Comparison of ENCODE assay signal across 8 cellular contexts in the genomic region with DNA sequence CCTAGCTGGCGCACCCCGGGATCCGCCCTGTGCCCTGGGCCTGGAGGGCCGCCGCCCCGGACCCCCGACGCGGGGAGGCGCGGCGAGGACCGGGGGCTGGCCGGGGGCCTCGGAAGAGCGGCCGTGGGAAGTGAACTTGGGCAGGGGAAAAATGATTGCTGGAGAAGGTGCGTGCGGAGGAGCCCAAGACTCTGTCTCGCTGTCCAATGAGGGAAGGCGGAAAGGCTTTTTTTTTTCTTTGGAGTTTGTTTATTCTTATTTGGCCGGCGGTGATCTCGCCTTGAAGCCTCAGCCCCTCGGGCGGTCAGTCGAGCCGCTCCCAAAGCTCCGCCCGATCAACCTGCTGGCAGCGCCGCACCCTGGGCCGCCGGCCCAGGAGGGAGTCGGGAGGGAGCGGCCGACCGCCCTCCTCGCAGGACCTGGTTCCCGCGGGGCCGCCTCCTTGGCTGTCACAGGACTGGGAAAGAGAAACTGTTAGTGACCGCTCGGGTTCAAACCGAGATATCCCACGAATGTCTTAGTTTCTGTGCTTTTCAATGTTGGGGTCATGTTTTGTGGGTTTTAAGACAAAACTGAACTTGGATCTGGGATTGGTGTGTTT. TPM values are rescaled to one million over a fixed set of nuclear protein-coding genes. Genes with fewer than 3 reads are reported as not detected.
A peak's percentile ranks its signal among the peaks of the same experiment; 100 is the strongest.
DNase-seq lines count a peak whose midpoint lies in the region; ATAC-seq, FAIRE-seq and TF ChIP-seq lines count a peak whose summit lies in the region.

No MANE protein-coding gene starts in this region.

- TF ChIP-seq CTCF in AG04450 (IDR thresholded peaks at IDR 0.05; ENCODE audit: low read depth, low read length) = no peak

- H3K27me3 ChIP-seq in AG04450 (ENCODE audit: control insufficient read depth, insufficient read depth, low read length) (no peaks in the 10 kb centered on the region), mucosa of stomach (ENCODE audit: control insufficient read depth, insufficient read depth, low read length) (no peaks in the 10 kb centered on the region)

- H3K27me3 Mint-ChIP-seq in activated T-cell treated with anti-CD3 and anti-CD28 coated beads, Interleukin-2, amount 50 U/mL, for 4 hours (ENCODE audit: low read depth) = no peaks in the 10 kb centered on the region
- H3K27me3 Mint-ChIP-seq in stimulated activated naive B cell treated with anti-CD40 and anti-IgM and Interleukin-4, amounts not matched to agents 10 μg/mL and 1 μg/mL and 100 μg/mL, for 72 hours = no peaks in the 10 kb centered on the region

- H3K4me1 ChIP-seq in mucosa of stomach (ENCODE audit: control insufficient read depth, insufficient read depth, low read length) = no peaks in the 10 kb centered on the region

- DNase-seq in AG04450 (ENCODE audit: low read depth, low spot score) (peak; percentile 3), GM19239 (ENCODE audit: insufficient read length, low spot score) (peak; percentile 5), NOMO-1 (lab: John Stamatoyannopoulos, UW; ENCODE audit: unreplicated experiment in 2 of 2) (peak; percentile 38 to 50)
- DNase-seq in activated T-cell treated with anti-CD3 and anti-CD28 coated beads, Interleukin-2, amount 50 U/mL, for 4 hours = peak; percentile 9
- peak; percentile 21 for DNase-seq in stimulated activated naive B cell treated with anti-CD40 and anti-IgM and Interleukin-4, amounts not matched to agents 10 μg/mL and 1 μg/mL and 100 μg/mL, for 72 hours

- H3K27ac ChIP-seq in AG04450 (ENCODE audit: low read depth, low read length) = no peak overlapping the region

- CTCF ChIA-PET in AG04450 (lab: Charles Lee) = no interaction called here

- peak overlapping the region; percentile 88 for H3K27ac Mint-ChIP-seq in stimulated activated naive B cell treated with anti-CD40 and anti-IgM and Interleukin-4, amounts not matched to agents 10 μg/mL and 1 μg/mL and 100 μg/mL, for 72 hours

- peaks cover 30% of the 10 kb centered on the region for H3K4me1 Mint-ChIP-seq in activated T-cell treated with anti-CD3 and anti-CD28 coated beads, Interleukin-2, amount 50 U/mL, for 4 hours (ENCODE audit: low read depth)
- H3K4me1 Mint-ChIP-seq in stimulated activated naive B cell treated with anti-CD40 and anti-IgM and Interleukin-4, amounts not matched to agents 10 μg/mL and 1 μg/mL and 100 μg/mL, for 72 hours = peaks cover 7 to 13% of the 10 kb centered on the region in 2 donors

- H3K36me3 Mint-ChIP-seq in activated T-cell treated with anti-CD3 and anti-CD28 coated beads, Interleukin-2, amount 50 U/mL, for 4 hours (ENCODE audit: insufficient read depth) = peaks cover 7% of the 10 kb centered on the region
- H3K36me3 Mint-ChIP-seq in stimulated activated naive B cell treated with anti-CD40 and anti-IgM and Interleukin-4, amounts not matched to agents 10 μg/mL and 1 μg/mL and 100 μg/mL, for 72 hours = peaks cover 6 to 9% of the 10 kb centered on the region in 2 donors

- no peak for FAIRE-seq in GM19239 (lab: Jason Lieb, UNC)

- peak overlapping the region; percentile 96 for H3K9ac ChIP-seq in mucosa of stomach (ENCODE audit: low read length)

- peak overlapping the region; percentile 85 for H3K4me3 ChIP-seq in AG04450 (ENCODE audit: low read depth, low read length)
- peak overlapping the region; percentile 32 for H3K4me3 ChIP-seq in mucosa of stomach (ENCODE audit: low read length)

- no peaks in the 10 kb centered on the region for H3K9me3 Mint-ChIP-seq in activated T-cell treated with anti-CD3 and anti-CD28 coated beads, Interleukin-2, amount 50 U/mL, for 4 hours
- no peaks in the 10 kb centered on the region for H3K9me3 Mint-ChIP-seq in stimulated activated naive B cell treated with anti-CD40 and anti-IgM and Interleukin-4, amounts not matched to agents 10 μg/mL and 1 μg/mL and 100 μg/mL, for 72 hours

- H3K36me3 ChIP-seq in mucosa of stomach (ENCODE audit: control insufficient read depth, insufficient read depth, low read length) = no peaks in the 10 kb centered on the region

- H3K4me3 Mint-ChIP-seq in activated T-cell treated with anti-CD3 and anti-CD28 coated beads, Interleukin-2, amount 50 U/mL, for 4 hours = peak overlapping the region; percentile 88
- H3K4me3 Mint-ChIP-seq in stimulated activated naive B cell treated with anti-CD40 and anti-IgM and Interleukin-4, amounts not matched to agents 10 μg/mL and 1 μg/mL and 100 μg/mL, for 72 hours = peak overlapping the region; percentile 85 to 98

- POLR2A ChIA-PET in AG04450 (lab: Yijun Ruan, JAX) = interaction anchor here (0.8 to 0.9 kb wide), 2 partner anchors 10 to 692 kb away, joined by 3 read pairs; no protein-coding TSS in a partner anchor

- ATAC-seq in activated T-cell treated with anti-CD3 and anti-CD28 coated beads, Interleukin-2, amount 50 U/mL, for 4 hours = no peak
- ATAC-seq in esophagus mucosa (peak; percentile 49), HG03095 (IDR thresholded peaks at IDR 0.05; ENCODE audit: unreplicated experiment) (no peak)
- no peak for ATAC-seq in stimulated activated naive B cell treated with anti-CD40 and anti-IgM and Interleukin-4, amounts not matched to agents 10 μg/mL and 1 μg/mL and 100 μg/mL, for 72 hours (replicated peaks)

- H3K9me3 ChIP-seq in AG04450 (ENCODE audit: control insufficient read depth, insufficient read depth, low read length) = no peaks in the 10 kb centered on the region; the same call in 1 of the 2 replicates
- no peaks in the 10 kb centered on the region for H3K9me3 ChIP-seq in mucosa of stomach (ENCODE audit: control insufficient read depth, low read length)

RNA-seq across cellular contexts. Expression of a gene that starts 2.5 kb away (rescaled TPM):
- 10.4 and 11.4 TPM in 2 replicates for polyA plus RNA-seq in AG04450 (2011; rRNA removed)
- 15.7 and 23.0 TPM in 2 replicates for polyA minus RNA-seq in AG04450 (2011; rRNA and poly(A)+ RNA removed)
- total RNA-seq in activated T-cell treated with anti-CD3 and anti-CD28 coated beads, Interleukin-2, amount 50 U/mL, for 4 hours = 1 to 10 TPM; 4.8 to 8.7 (median 8.2) TPM
- total RNA-seq in esophagus mucosa = 18.3 TPM
